2 cellular contexts compared by ENCODE assay signal in genomic region chr5:122919969-122920368, GRCh38.
TF ChIP-seq lines count a peak whose summit lies in the region.

No MANE protein-coding gene starts in this region.

TF ChIP-seq in WTC11, 78 proteins besides CTCF, POLR2A, EP300 and RAD21:
- TF ChIP-seq NFATC4 (CRISPR knock-in tag; IDR thresholded peaks at IDR 0.05) (no peak), TEAD4 (CRISPR knock-in tag; IDR thresholded peaks at IDR 0.05) (no peak), JAZF1 (CRISPR knock-in tag; IDR thresholded peaks at IDR 0.05) (no peak), NFYB (CRISPR knock-in tag; conservative IDR thresholded peaks at IDR 0.05; ENCODE audit: low read depth) (no peak), MYBL2 (CRISPR knock-in tag; IDR thresholded peaks at IDR 0.05) (no peak), TP53 (CRISPR knock-in tag; IDR thresholded peaks at IDR 0.05) (no peak), FOXP4 (CRISPR knock-in tag; IDR thresholded peaks at IDR 0.05) (no peak), NFE2L1 (CRISPR knock-in tag; IDR thresholded peaks at IDR 0.05) (no peak), E2F1 (CRISPR knock-in tag; IDR thresholded peaks at IDR 0.05) (no peak), ZNF138 (CRISPR knock-in tag; conservative IDR thresholded peaks at IDR 0.05) (no peak), ATF1 (CRISPR knock-in tag; IDR thresholded peaks at IDR 0.05) (no peak), ZSCAN18 (CRISPR knock-in tag; IDR thresholded peaks at IDR 0.05) (no peak), CBFB (CRISPR knock-in tag; IDR thresholded peaks at IDR 0.05; ENCODE audit: low read depth) (no peak), AR (CRISPR knock-in tag; IDR thresholded peaks at IDR 0.05) (no peak), ZNF317 (CRISPR knock-in tag; IDR thresholded peaks at IDR 0.05; ENCODE audit: borderline replicate concordance, low read depth) (no peak), MXD4 (CRISPR knock-in tag; IDR thresholded peaks at IDR 0.05; ENCODE audit: borderline replicate concordance) (no peak), NR2C2 (CRISPR knock-in tag; IDR thresholded peaks at IDR 0.05) (no peak), GRHL2 (CRISPR knock-in tag; IDR thresholded peaks at IDR 0.05; ENCODE audit: insufficient replicate concordance, severe bottlenecking) (no peak)

TF ChIP-seq in H1, 55 proteins besides CTCF, POLR2A, EP300 and RAD21:
- TF ChIP-seq E2F6 (IDR thresholded peaks at IDR 0.05) (peak; percentile 60; the same call in 1 of the 2 replicates), PHF8 (conservative IDR thresholded peaks at IDR 0.05; ENCODE audit: low read depth, low read length) (no peak), MAX (IDR thresholded peaks at IDR 0.05) (peak; percentile 53)
